ENCODE assay signal across 23 cellular contexts in the genomic region with DNA sequence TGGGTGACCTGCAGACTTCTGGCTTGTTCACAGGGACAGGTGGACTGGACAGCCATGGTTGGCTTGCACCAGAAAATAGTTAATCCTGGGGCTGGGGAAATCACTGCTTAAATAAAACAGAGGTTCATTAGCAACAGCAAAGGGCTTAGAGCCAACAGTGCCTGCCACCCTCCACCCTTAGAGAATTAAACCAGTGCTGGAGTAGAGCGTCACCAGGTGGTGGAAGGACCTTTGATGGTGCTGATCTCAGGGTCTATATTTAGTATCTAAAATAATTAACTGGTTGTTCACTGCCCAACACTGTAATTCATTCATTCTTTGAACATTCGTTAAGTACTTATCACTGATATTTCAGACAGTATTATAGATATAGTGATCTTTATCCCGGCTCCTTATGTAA. TPM values are rescaled to one million over a fixed set of nuclear protein-coding genes. Genes with fewer than 3 reads are reported as not detected.
DNase-seq lines count a peak whose midpoint lies in the region; TF ChIP-seq lines count a peak whose summit lies in the region.
"Had no signal": no experiment of that assay in that cellular context is flagged by ENCODE, and none has a peak within 500 bp of the region (broad histone marks: within the 10 kb centered on the region; RNA-seq: fewer than 3 reads in every experiment).

No MANE protein-coding gene starts in this region.

- DNase-seq in DMS79 treated with DMSO at 0.1 percent for 48 hours (lab: John Stamatoyannopoulos, UW) (peak; percentile 6), DMS79 (lab: John Stamatoyannopoulos, UW) (no peak), OCI-LY7 (ENCODE audit: low spot score) (peak; percentile 18), kidney tubule cell (ENCODE audit: low spot score) (peak; percentile 31), DMS153 (lab: John Stamatoyannopoulos, UW) (no peak), AG08395 (ENCODE audit: low spot score) (no peak), GF-D8 (lab: John Stamatoyannopoulos, UW) (no peak)
- DNase-seq: activated CD4-positive, alpha-beta T cell treated with anti-CD3 and anti-CD28 coated beads for 36 hours; effector CD8-positive, alpha-beta T cell; GM23248; left lung; mesenchymal stem cell; NCI-H1436 treated with DMSO at 0.1 percent for 48 hours; NCI-H2171; SHP77; small intestine; stimulated activated naive CD4-positive, alpha-beta T cell treated with Interleukin-2 at 50 U/mL for 16 hours; T-helper 2 cell had no signal

- H4K20me1 ChIP-seq in Loucy (ENCODE audit: insufficient read depth, low read length, poor library complexity, severe bottlenecking), result no peaks in the 10 kb centered on the region
- no peaks in the 10 kb centered on the region for H4K20me1 ChIP-seq in OCI-LY7 (ENCODE audit: insufficient read depth, low read length)

- no peaks in the 10 kb centered on the region for H3F3A ChIP-seq in Loucy (ENCODE audit: low read depth)

- H3K27me3 ChIP-seq in Loucy (ENCODE audit: insufficient read depth, low read length, poor library complexity, severe bottlenecking), result no peaks in the 10 kb centered on the region

- H3K9me3 ChIP-seq in Loucy (ENCODE audit: insufficient read depth, low read depth, low read length) (no peaks in the 10 kb centered on the region), OCI-LY7 (ENCODE audit: low read length) (no peaks in the 10 kb centered on the region)
- H3K9me3 ChIP-seq: breast epithelium, left lung had no signal

- intact Hi-C loops in OCI-LY7 (cut with micrococcal nuclease; ENCODE audit: unreplicated experiment), result loop anchor here (10.0 kb wide), 1 partner anchor 54 kb away; no protein-coding TSS in a partner anchor

- H3K4me2 ChIP-seq in Loucy (ENCODE audit: low read depth, low read length, poor library complexity, severe bottlenecking), result no peak overlapping the region
- no peak overlapping the region for H3K4me2 ChIP-seq in OCI-LY7 (ENCODE audit: low read length)

- no peak overlapping the region for H2AFZ ChIP-seq in Loucy (ENCODE audit: low read length)
- H2AFZ ChIP-seq in OCI-LY7 (ENCODE audit: low read length), result no peak overlapping the region
- H2AFZ ChIP-seq: GM23248 had no signal

- H3K4me3 ChIP-seq in Loucy (ENCODE audit: low read length, poor library complexity, severe bottlenecking), result no peak overlapping the region
- no peak overlapping the region for H3K4me3 ChIP-seq in OCI-LY7 (ENCODE audit: low read depth, low read length, poor library complexity, severe bottlenecking)
- H3K4me3 ChIP-seq: breast epithelium, GM23248, left lung had no signal

- no peak overlapping the region for H3K27ac ChIP-seq in OCI-LY7 (ENCODE audit: low read depth, low read length, poor library complexity, severe bottlenecking)
- H3K27ac ChIP-seq: 22Rv1, breast epithelium, epithelial cell of prostate, GM23248, HL-60, left lung had no signal

- H3K9ac ChIP-seq in Loucy (ENCODE audit: low read depth, low read length, poor library complexity, severe bottlenecking), result no peak overlapping the region
- H3K9ac ChIP-seq: GM23248 had no signal

- H3K9me2 ChIP-seq in Loucy (replicated peaks; ENCODE audit: low read depth, low read length) (no peaks in the 10 kb centered on the region), OCI-LY7 (ENCODE audit: insufficient read depth, low read length) (no peaks in the 10 kb centered on the region)

- POLR2A ChIA-PET in OCI-LY7 (lab: Charles Lee), result no interaction called here

- TF ChIP-seq CTCF in Loucy (conservative IDR thresholded peaks at IDR 0.05; ENCODE audit: low read length) (peak; percentile 37; the same call in 1 of the 2 replicates), OCI-LY7 (conservative IDR thresholded peaks at IDR 0.05; ENCODE audit: low read length) (peak; percentile 34; the same call in 1 of the 2 replicates)

- peaks cover 25% of the 10 kb centered on the region for H3K4me1 ChIP-seq in Loucy (ENCODE audit: insufficient read depth, low read length, poor library complexity, severe bottlenecking)
- no peaks in the 10 kb centered on the region for H3K4me1 ChIP-seq in OCI-LY7 (ENCODE audit: insufficient read depth, low read length, poor library complexity, severe bottlenecking)

- H3K36me3 ChIP-seq in Loucy (ENCODE audit: insufficient read depth, low read length) (no peaks in the 10 kb centered on the region), OCI-LY7 (ENCODE audit: insufficient read depth, low read length) (no peaks in the 10 kb centered on the region)
- H3K36me3 ChIP-seq: breast epithelium, left lung had no signal

- no peaks in the 10 kb centered on the region for H3K79me2 ChIP-seq in Loucy (ENCODE audit: insufficient read depth, low read length)
- no peaks in the 10 kb centered on the region for H3K79me2 ChIP-seq in OCI-LY7 (ENCODE audit: insufficient read depth, low read depth, low read length)

- BruUV-seq in OCI-LY7 (replicated peaks; lab: Mats Ljungman, UMichigan), result no TSS peak

- CTCF ChIA-PET in OCI-LY7 (lab: Charles Lee; ENCODE audit: unreplicated experiment), result no interaction called here

RNA-seq across cellular contexts. Expression of gene PDE9A, which starts 34.7 kb away (rescaled TPM):
- total RNA-seq in OCI-LY7 (2014; rRNA removed; shearing (Covaris generic)), result 8.0 and 11.4 TPM in 2 replicates
- 20.3 and 22.4 TPM in 2 replicates for total RNA-seq in OCI-LY7 (2022)
- total RNA-seq: GM23248 had no signal

Comparison
In these comparisons a context has a peak if more than half of its experiments do, and no peak if none do; other contexts are left out.
1. DNase-seq: peak in DMS79 treated with DMSO at 0.1 percent for 48 hours (single experiment), OCI-LY7 (single experiment) and kidney tubule cell (single experiment); none in DMS79 (single experiment), DMS153 (single experiment), AG08395 (single experiment) and GF-D8 (single experiment).